Comparison of ENCODE assay signal across 22 cellular contexts in genomic region chr3:2597615-2598014, GRCh38.
"Had no signal": no experiment of that assay in that cellular context is flagged by ENCODE, and none has a peak within 500 bp of the region (broad histone marks: within the 10 kb centered on the region; RNA-seq: fewer than 3 reads in every experiment).

No MANE protein-coding gene starts in this region.

- H3K9me3 Mint-ChIP-seq: IgD-negative memory B cell had no signal

- H3K4me3 Mint-ChIP-seq: IgD-negative memory B cell had no signal

- H3K9me3 ChIP-seq: MG63, SJSA1 had no signal

- DNase-seq: KBM-7, MG63, NCI-H1048, NCI-H1105, NCI-H1436 treated with DMSO at 0.1 percent for 48 hours, NCI-H1694, NCI-H187 treated with DMSO at 0.1 percent for 48 hours, NCI-H2029 treated with DMSO at 0.1 percent for 48 hours, NCI-H2171 treated with DMSO at 0.1 percent for 48 hours, NCI-H345, NCI-H446 treated with DMSO at 0.1 percent for 48 hours, NCI-H69, NCI-H774, Right ventricle myocardium superior, RPMI8226, SIG-M5 had no signal

- H3K4me1 Mint-ChIP-seq: IgD-negative memory B cell had no signal

- H3K27me3 Mint-ChIP-seq: IgD-negative memory B cell had no signal

- H3K36me3 Mint-ChIP-seq: IgD-negative memory B cell had no signal

- H3K4me1 ChIP-seq: SJSA1 had no signal

- H3K27ac ChIP-seq: HL-60, SJSA1, SK-N-MC had no signal

- FAIRE-seq: HTR-8/SVneo, RCC 7860 had no signal

- H3K36me3 ChIP-seq: MG63, SJSA1 had no signal

- H3K4me3 ChIP-seq: MG63, SJSA1, SK-N-MC had no signal

- H3K27me3 ChIP-seq: MG63, SJSA1 had no signal
